In genomic region chr10:28343987-28344895, GRCh38 we compare ENCODE assay signal across 1 cellular context.
TF ChIP-seq lines count a peak whose summit lies in the region.

No MANE protein-coding gene starts in this region.

TF ChIP-seq in HepG2, 621 proteins besides CTCF, POLR2A, EP300 and RAD21 (continued from another document):
- TF ChIP-seq ZNF318 (CRISPR knock-in tag; IDR thresholded peaks at IDR 0.05) (no peak), NR2F6 (IDR thresholded peaks at IDR 0.05) (0 out of 2 replicates have a peak, but pooled peaks have one; percentile 11), NR2F6 (CRISPR knock-in tag; IDR thresholded peaks at IDR 0.05) (no peak), ZKSCAN1 (IDR thresholded peaks at IDR 0.05; ENCODE audit: low read length) (no peak), FOXP4 (CRISPR knock-in tag; IDR thresholded peaks at IDR 0.05) (0 out of 2 replicates have a peak, but pooled peaks have one; percentile 18), FOXP1 (IDR thresholded peaks at IDR 0.05) (no peak), FOXP1 (CRISPR knock-in tag; IDR thresholded peaks at IDR 0.05) (0 out of 2 replicates have a peak, but pooled peaks have one; percentile 41), EHMT2 (IDR thresholded peaks at IDR 0.05; ENCODE audit: borderline replicate concordance, low read depth, low read length) (peak; percentile 59; the same call in 1 of the 2 replicates), AKAP8 (CRISPR knock-in tag; IDR thresholded peaks at IDR 0.05) (no peak), SOX13 (IDR thresholded peaks at IDR 0.05) (no peak), SOX13 (CRISPR knock-in tag; conservative IDR thresholded peaks at IDR 0.05 in 1 of 2, IDR thresholded peaks at IDR 0.05 in 1 of 2) (peak in 1 of 2 experiments; percentile 67; a peak in 1 of 4 replicates), U2AF1 (optimal IDR thresholded peaks at IDR 0.05; ENCODE audit: low read depth, low read length) (no peak)
TF ChIP-seq in HepG2: peak in this region for 27.
